1 cellular context compared by ENCODE assay signal in genomic region chr1:31764307-31765040, GRCh38.
TF ChIP-seq lines count a peak whose summit lies in the region.

A gene with protein sequence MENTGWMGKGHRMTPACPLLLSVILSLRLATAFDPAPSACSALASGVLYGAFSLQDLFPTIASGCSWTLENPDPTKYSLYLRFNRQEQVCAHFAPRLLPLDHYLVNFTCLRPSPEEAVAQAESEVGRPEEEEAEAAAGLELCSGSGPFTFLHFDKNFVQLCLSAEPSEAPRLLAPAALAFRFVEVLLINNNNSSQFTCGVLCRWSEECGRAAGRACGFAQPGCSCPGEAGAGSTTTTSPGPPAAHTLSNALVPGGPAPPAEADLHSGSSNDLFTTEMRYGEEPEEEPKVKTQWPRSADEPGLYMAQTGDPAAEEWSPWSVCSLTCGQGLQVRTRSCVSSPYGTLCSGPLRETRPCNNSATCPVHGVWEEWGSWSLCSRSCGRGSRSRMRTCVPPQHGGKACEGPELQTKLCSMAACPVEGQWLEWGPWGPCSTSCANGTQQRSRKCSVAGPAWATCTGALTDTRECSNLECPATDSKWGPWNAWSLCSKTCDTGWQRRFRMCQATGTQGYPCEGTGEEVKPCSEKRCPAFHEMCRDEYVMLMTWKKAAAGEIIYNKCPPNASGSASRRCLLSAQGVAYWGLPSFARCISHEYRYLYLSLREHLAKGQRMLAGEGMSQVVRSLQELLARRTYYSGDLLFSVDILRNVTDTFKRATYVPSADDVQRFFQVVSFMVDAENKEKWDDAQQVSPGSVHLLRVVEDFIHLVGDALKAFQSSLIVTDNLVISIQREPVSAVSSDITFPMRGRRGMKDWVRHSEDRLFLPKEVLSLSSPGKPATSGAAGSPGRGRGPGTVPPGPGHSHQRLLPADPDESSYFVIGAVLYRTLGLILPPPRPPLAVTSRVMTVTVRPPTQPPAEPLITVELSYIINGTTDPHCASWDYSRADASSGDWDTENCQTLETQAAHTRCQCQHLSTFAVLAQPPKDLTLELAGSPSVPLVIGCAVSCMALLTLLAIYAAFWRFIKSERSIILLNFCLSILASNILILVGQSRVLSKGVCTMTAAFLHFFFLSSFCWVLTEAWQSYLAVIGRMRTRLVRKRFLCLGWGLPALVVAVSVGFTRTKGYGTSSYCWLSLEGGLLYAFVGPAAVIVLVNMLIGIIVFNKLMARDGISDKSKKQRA (N-terminal part only) (minus strand): TSS chr1:31764340. CDS start chr1:31757221, 7,119 bp downstream.

TF ChIP-seq in HepG2, 621 proteins besides CTCF, POLR2A, EP300 and RAD21 (continued from another document and continues in another):
- TF ChIP-seq ZFP91 (CRISPR knock-in tag; IDR thresholded peaks at IDR 0.05; ENCODE audit: borderline replicate concordance) (peak; percentile 36; the same call in 1 of the 2 replicates), SETDB1 (CRISPR knock-in tag; IDR thresholded peaks at IDR 0.05; ENCODE audit: borderline replicate concordance) (no peak), ZNF343 (CRISPR knock-in tag; IDR thresholded peaks at IDR 0.05) (no peak), HNF4A (CRISPR knock-in tag; IDR thresholded peaks at IDR 0.05) (no peak), RXRA (CRISPR knock-in tag; IDR thresholded peaks at IDR 0.05) (no peak), ZFP82 (CRISPR knock-in tag; IDR thresholded peaks at IDR 0.05; ENCODE audit: borderline replicate concordance) (no peak), ZNF749 (CRISPR knock-in tag; IDR thresholded peaks at IDR 0.05; ENCODE audit: borderline replicate concordance) (no peak), ZNF609 (CRISPR knock-in tag; IDR thresholded peaks at IDR 0.05; ENCODE audit: borderline replicate concordance) (no peak), ZNF687 (CRISPR knock-in tag; IDR thresholded peaks at IDR 0.05) (peak; percentile 34; the same call in 1 of the 2 replicates), GTF3A (CRISPR knock-in tag; conservative IDR thresholded peaks at IDR 0.05) (no peak), MAF1 (CRISPR knock-in tag; IDR thresholded peaks at IDR 0.05; ENCODE audit: borderline replicate concordance) (no peak), HHEX (CRISPR knock-in tag; IDR thresholded peaks at IDR 0.05) (no peak), NFKBIZ (CRISPR knock-in tag; IDR thresholded peaks at IDR 0.05) (no peak), CBX1 (IDR thresholded peaks at IDR 0.05; ENCODE audit: low read depth) (no peak), KLF12 (CRISPR knock-in tag; IDR thresholded peaks at IDR 0.05; ENCODE audit: borderline replicate concordance) (no peak), ELF1 (CRISPR knock-in tag; IDR thresholded peaks at IDR 0.05) (no peak), RFX1 (IDR thresholded peaks at IDR 0.05) (no peak), SMARCE1 (IDR thresholded peaks at IDR 0.05; ENCODE audit: borderline replicate concordance) (no peak), ZBTB4 (CRISPR knock-in tag; IDR thresholded peaks at IDR 0.05; ENCODE audit: borderline replicate concordance) (no peak)
- TF ChIP-seq, protein P1, sequence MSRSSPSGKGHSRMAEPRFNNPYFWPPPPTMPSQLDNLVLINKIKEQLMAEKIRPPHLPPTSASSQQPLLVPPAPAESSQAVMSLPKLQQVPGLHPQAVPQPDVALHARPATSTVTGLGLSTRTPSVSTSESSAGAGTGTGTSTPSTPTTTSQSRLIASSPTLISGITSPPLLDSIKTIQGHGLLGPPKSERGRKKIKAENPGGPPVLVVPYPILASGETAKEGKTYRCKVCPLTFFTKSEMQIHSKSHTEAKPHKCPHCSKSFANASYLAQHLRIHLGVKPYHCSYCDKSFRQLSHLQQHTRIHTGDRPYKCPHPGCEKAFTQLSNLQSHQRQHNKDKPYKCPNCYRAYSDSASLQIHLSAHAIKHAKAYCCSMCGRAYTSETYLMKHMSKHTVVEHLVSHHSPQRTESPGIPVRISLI (CRISPR knock-in tag; IDR thresholded peaks at IDR 0.05; ENCODE audit: borderline replicate concordance) = no peak
- TF ChIP-seq, protein P2, sequence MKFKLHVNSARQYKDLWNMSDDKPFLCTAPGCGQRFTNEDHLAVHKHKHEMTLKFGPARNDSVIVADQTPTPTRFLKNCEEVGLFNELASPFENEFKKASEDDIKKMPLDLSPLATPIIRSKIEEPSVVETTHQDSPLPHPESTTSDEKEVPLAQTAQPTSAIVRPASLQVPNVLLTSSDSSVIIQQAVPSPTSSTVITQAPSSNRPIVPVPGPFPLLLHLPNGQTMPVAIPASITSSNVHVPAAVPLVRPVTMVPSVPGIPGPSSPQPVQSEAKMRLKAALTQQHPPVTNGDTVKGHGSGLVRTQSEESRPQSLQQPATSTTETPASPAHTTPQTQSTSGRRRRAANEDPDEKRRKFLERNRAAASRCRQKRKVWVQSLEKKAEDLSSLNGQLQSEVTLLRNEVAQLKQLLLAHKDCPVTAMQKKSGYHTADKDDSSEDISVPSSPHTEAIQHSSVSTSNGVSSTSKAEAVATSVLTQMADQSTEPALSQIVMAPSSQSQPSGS (CRISPR knock-in tag; IDR thresholded peaks at IDR 0.05) = no peak
- TF ChIP-seq, protein P3, sequence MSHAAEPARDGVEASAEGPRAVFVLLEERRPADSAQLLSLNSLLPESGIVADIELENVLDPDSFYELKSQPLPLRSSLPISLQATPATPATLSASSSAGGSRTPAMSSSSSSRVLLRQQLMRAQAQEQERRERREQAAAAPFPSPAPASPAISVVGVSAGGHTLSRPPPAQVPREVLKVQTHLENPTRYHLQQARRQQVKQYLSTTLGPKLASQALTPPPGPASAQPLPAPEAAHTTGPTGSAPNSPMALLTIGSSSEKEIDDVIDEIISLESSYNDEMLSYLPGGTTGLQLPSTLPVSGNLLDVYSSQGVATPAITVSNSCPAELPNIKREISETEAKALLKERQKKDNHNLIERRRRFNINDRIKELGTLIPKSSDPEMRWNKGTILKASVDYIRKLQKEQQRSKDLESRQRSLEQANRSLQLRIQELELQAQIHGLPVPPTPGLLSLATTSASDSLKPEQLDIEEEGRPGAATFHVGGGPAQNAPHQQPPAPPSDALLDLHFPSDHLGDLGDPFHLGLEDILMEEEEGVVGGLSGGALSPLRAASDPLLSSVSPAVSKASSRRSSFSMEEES (CRISPR knock-in tag; IDR thresholded peaks at IDR 0.05) = no peak
- TF ChIP-seq, protein P4, sequence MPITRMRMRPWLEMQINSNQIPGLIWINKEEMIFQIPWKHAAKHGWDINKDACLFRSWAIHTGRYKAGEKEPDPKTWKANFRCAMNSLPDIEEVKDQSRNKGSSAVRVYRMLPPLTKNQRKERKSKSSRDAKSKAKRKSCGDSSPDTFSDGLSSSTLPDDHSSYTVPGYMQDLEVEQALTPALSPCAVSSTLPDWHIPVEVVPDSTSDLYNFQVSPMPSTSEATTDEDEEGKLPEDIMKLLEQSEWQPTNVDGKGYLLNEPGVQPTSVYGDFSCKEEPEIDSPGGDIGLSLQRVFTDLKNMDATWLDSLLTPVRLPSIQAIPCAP (CRISPR knock-in tag; IDR thresholded peaks at IDR 0.05; ENCODE audit: low read depth) = no peak
- TF ChIP-seq, protein P5, sequence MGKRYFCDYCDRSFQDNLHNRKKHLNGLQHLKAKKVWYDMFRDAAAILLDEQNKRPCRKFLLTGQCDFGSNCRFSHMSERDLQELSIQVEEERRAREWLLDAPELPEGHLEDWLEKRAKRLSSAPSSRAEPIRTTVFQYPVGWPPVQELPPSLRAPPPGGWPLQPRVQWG (CRISPR knock-in tag; IDR thresholded peaks at IDR 0.05; ENCODE audit: borderline replicate concordance, low read depth) = no peak
- TF ChIP-seq, protein P6, sequence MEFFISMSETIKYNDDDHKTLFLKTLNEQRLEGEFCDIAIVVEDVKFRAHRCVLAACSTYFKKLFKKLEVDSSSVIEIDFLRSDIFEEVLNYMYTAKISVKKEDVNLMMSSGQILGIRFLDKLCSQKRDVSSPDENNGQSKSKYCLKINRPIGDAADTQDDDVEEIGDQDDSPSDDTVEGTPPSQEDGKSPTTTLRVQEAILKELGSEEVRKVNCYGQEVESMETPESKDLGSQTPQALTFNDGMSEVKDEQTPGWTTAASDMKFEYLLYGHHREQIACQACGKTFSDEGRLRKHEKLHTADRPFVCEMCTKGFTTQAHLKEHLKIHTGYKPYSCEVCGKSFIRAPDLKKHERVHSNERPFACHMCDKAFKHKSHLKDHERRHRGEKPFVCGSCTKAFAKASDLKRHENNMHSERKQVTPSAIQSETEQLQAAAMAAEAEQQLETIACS (CRISPR knock-in tag; IDR thresholded peaks at IDR 0.05) = peak; percentile 59
